Comparison of ENCODE assay signal across 9 cellular contexts in genomic region chr5:160649304-160649703, GRCh38.
DNase-seq lines count a peak whose midpoint lies in the region; ATAC-seq and TF ChIP-seq lines count a peak whose summit lies in the region.
"Had no signal": no experiment of that assay in that cellular context is flagged by ENCODE, and none has a peak within 500 bp of the region (broad histone marks: within the 10 kb centered on the region; RNA-seq: fewer than 3 reads in every experiment).

No MANE protein-coding gene starts in this region.

- H3K9me3 ChIP-seq in prostate gland, result no peaks in the 10 kb centered on the region

- peak; percentile 64 for TF ChIP-seq CTCF in retinal pigment epithelial cell (conservative IDR thresholded peaks at IDR 0.05; ENCODE audit: low read depth, low read length)
- TF ChIP-seq CTCF in prostate gland (IDR thresholded peaks at IDR 0.05), result peak in 1 of 4 experiments; percentile 5

- no peaks in the 10 kb centered on the region for H3K27me3 ChIP-seq in prostate gland (replicated peaks; ENCODE audit: insufficient read depth)

- no peak overlapping the region for H3K27ac ChIP-seq in prostate gland

- H3K36me3 ChIP-seq in prostate gland, result no peaks in the 10 kb centered on the region

- ATAC-seq in HG03135 (IDR thresholded peaks at IDR 0.05; ENCODE audit: unreplicated experiment), result peak; percentile 73
- no peak for ATAC-seq in GM19324 (IDR thresholded peaks at IDR 0.05; ENCODE audit: low FRiP score, unreplicated experiment)

- no peaks in the 10 kb centered on the region for H3K4me1 ChIP-seq in prostate gland (replicated peaks)

- TF ChIP-seq POLR2A in prostate gland (IDR thresholded peaks at IDR 0.05), result no peak

- intact Hi-C loops in prostate gland (cut with DNase I), result no loop called here

- no peak overlapping the region for H3K4me3 ChIP-seq in retinal pigment epithelial cell (ENCODE audit: low read length)
- no peak overlapping the region for H3K4me3 ChIP-seq in prostate gland
- H3K4me3 ChIP-seq: lung had no signal

- DNase-seq in NCI-H1694 (lab: John Stamatoyannopoulos, UW) (peak; percentile 13), NCI-H1694 treated with DMSO at 0.1 percent for 48 hours (lab: John Stamatoyannopoulos, UW) (no peak), SKM-1 treated with dmso at 0.1 percent for 144 hours (lab: John Stamatoyannopoulos, UW; ENCODE audit: unreplicated experiment) (peak; percentile 23), retinal pigment epithelial cell (ENCODE audit: low read depth) (peak; percentile 32), HuH-7.5 (ENCODE audit: low spot score) (no peak), prostate gland (ENCODE audit: low spot score) (no peak)

Comparison
In these comparisons a context has a peak if more than half of its experiments do, and no peak if none do; other contexts are left out.
1. DNase-seq: peak in NCI-H1694 (single experiment), SKM-1 treated with dmso at 0.1 percent for 144 hours (single experiment) and retinal pigment epithelial cell (single experiment); none in NCI-H1694 treated with DMSO at 0.1 percent for 48 hours (single experiment), HuH-7.5 (single experiment) and prostate gland (single experiment).